ENCODE assay signal across 21 cellular contexts in genomic region chr2:33375054-33375453, GRCh38.
DNase-seq lines count a peak whose midpoint lies in the region; ATAC-seq, FAIRE-seq and TF ChIP-seq lines count a peak whose summit lies in the region.
"Had no signal": no experiment of that assay in that cellular context is flagged by ENCODE, and none has a peak within 500 bp of the region (broad histone marks: within the 10 kb centered on the region; RNA-seq: fewer than 3 reads in every experiment).

No MANE protein-coding gene starts in this region.

- peaks cover 41% of the 10 kb centered on the region for H3K36me3 Mint-ChIP-seq in HFFc6 (ENCODE audit: low read depth)
- H3K36me3 Mint-ChIP-seq: activated naive CD4-positive, alpha-beta T cell treated with anti-CD3 and anti-CD28 coated beads, Interleukin-2, amount 50 U/mL, for 24 hours; naive thymus-derived CD4-positive, alpha-beta T cell had no signal

- TF ChIP-seq CTCF in A673 (conservative IDR thresholded peaks at IDR 0.05; ENCODE audit: low read depth, low read length) (no peak), HFFc6 (IDR thresholded peaks at IDR 0.05) (no peak), K562 (IDR thresholded peaks at IDR 0.05 in 2 of 3, conservative IDR thresholded peaks at IDR 0.05 in 1 of 3; ENCODE audit: insufficient read depth in 2 of 3, low read depth in 1 of 3, low read length in 3 of 3) (no peak), foreskin keratinocyte (conservative IDR thresholded peaks at IDR 0.05) (no peak), lower lobe of right lung (IDR thresholded peaks at IDR 0.05) (no peak)

- no peaks in the 10 kb centered on the region for H3K9me3 Mint-ChIP-seq in HFFc6
- H3K9me3 Mint-ChIP-seq: activated naive CD4-positive, alpha-beta T cell treated with anti-CD3 and anti-CD28 coated beads, Interleukin-2, amount 50 U/mL, for 24 hours; endodermal cell; GM23338; naive thymus-derived CD4-positive, alpha-beta T cell had no signal

- H3K4me1 ChIP-seq in A673 (ENCODE audit: insufficient read depth, low read length, poor library complexity, severe bottlenecking) (no peaks in the 10 kb centered on the region), K562 (replicated peaks in 1 of 2; ENCODE audit: control insufficient read depth in 2 of 2, insufficient read depth in 2 of 2, low read length in 2 of 2) (no peaks in the 10 kb centered on the region; a peak in 1 of 5 replicates), foreskin keratinocyte (peaks cover 6% of the 10 kb centered on the region), lower lobe of right lung (no peaks in the 10 kb centered on the region)
- H3K4me1 ChIP-seq: vagina had no signal

- H3K79me2 ChIP-seq in K562 (ENCODE audit: control insufficient read depth, insufficient read depth, low read length), result no peaks in the 10 kb centered on the region

- no peak for FAIRE-seq in K562 (lab: Jason Lieb, UNC)
- FAIRE-seq: colon, GM12878 had no signal

- H3K4me3 ChIP-seq in A673 (ENCODE audit: low read depth, low read length, poor library complexity, severe bottlenecking) (no peak overlapping the region), K562 (no peak overlapping the region), lower lobe of right lung (no peak overlapping the region)
- H3K4me3 ChIP-seq: GM12878, GM23338, right atrium auricular region, vagina had no signal

- H3K9me3 ChIP-seq in A673 (ENCODE audit: low read depth, low read length, poor library complexity, severe bottlenecking) (no peaks in the 10 kb centered on the region), K562 (replicated peaks; ENCODE audit: control insufficient read depth, insufficient read depth, low read depth, low read length) (no peaks in the 10 kb centered on the region), lower lobe of right lung (no peaks in the 10 kb centered on the region)
- H3K9me3 ChIP-seq: right atrium auricular region, vagina had no signal

- H2AFZ ChIP-seq in K562 (ENCODE audit: low read depth, low read length), result no peak overlapping the region
- H2AFZ ChIP-seq: GM23338 had no signal

- POLR2A ChIA-PET in A673 (lab: Charles Lee; ENCODE audit: low non-redundant PET) (no interaction called here), K562 (lab: Yijun Ruan, JAX) (no interaction called here)

- CTCF ChIA-PET in A673 (lab: Charles Lee) (no interaction called here), K562 (lab: Yijun Ruan, JAX; ENCODE audit: low intra/inter-chr PET ratio) (no interaction called here)

- intact Hi-C loops in A673 (cut with micrococcal nuclease; ENCODE audit: unreplicated experiment), result loop anchor here (10.0 kb wide), 2 partner anchors 430 to 820 kb away; partner anchors contain the start of gene LTBP1
- intact Hi-C loops in K562 (cut with micrococcal nuclease), result loop anchor here (10.0 kb wide), 1 partner anchor 240 kb away; no protein-coding TSS in a partner anchor
- intact Hi-C loops in lower lobe of right lung (cut with DNase I), result no loop called here

- in situ Hi-C loops in K562 (cut with MboI), result loop anchor here (10.0 to 25.0 kb wide), 3 partner anchors 430 to 1663 kb away; partner anchors contain the start of gene LTBP1

- peak overlapping the region; percentile 15 for H3K4me3 Mint-ChIP-seq in HFFc6
- H3K4me3 Mint-ChIP-seq: activated naive CD4-positive, alpha-beta T cell treated with anti-CD3 and anti-CD28 coated beads, Interleukin-2, amount 50 U/mL, for 24 hours; endodermal cell; GM23338; naive thymus-derived CD4-positive, alpha-beta T cell had no signal

- H3K27ac Mint-ChIP-seq in HFFc6, result peak overlapping the region; percentile 57
- H3K27ac Mint-ChIP-seq: activated naive CD4-positive, alpha-beta T cell treated with anti-CD3 and anti-CD28 coated beads, Interleukin-2, amount 50 U/mL, for 24 hours; endodermal cell; GM23338; naive thymus-derived CD4-positive, alpha-beta T cell had no signal

- BruUV-seq in A673 (replicated peaks; lab: Mats Ljungman, UMichigan) (no TSS peak), K562 (replicated peaks; lab: Mats Ljungman, UMichigan) (no TSS peak)

- DNase-seq in A673 (ENCODE audit: low spot score) (peak; percentile 34), HFFc6 (peak; percentile 48), K562 (ENCODE audit: extremely low read depth in 1 of 4, low spot score in 3 of 4) (no peak), foreskin keratinocyte (peak in 1 of 2 donors; percentile 33), hepatic stellate cell (ENCODE audit: low spot score) (no peak), lower lobe of right lung (no peak), EL (no peak), kidney tubule cell (ENCODE audit: low spot score) (no peak)
- DNase-seq: endodermal cell; foreskin melanocyte; mesendoderm; naive thymus-derived CD4-positive, alpha-beta T cell; NCI-H2029 treated with DMSO at 0.1 percent for 48 hours; NCI-H510A had no signal

- TF ChIP-seq RAD21 in K562 (CRISPR knock-in tag; conservative IDR thresholded peaks at IDR 0.05 in 1 of 2, IDR thresholded peaks at IDR 0.05 in 1 of 2), result no peak

- no peak overlapping the region for H3K9ac ChIP-seq in K562 (ENCODE audit: insufficient read depth in 1 of 2, low read depth in 2 of 2, low read length in 2 of 2)
- H3K9ac ChIP-seq: KMS-11 had no signal

- 39% methylated on average over 7 of the region's 7 CpGs for WGBS in K562 (ENCODE audit: insufficient coverage, low coverage, missing lambda C conversion rate)

- H3K27me3 ChIP-seq in A673 (replicated peaks; ENCODE audit: insufficient read depth, low read depth, low read length, poor library complexity), result no peaks in the 10 kb centered on the region
- H3K27me3 ChIP-seq in K562 (ENCODE audit: control insufficient read depth in 2 of 2, insufficient read depth in 2 of 2, low read length in 2 of 2), result no peaks in the 10 kb centered on the region
- no peaks in the 10 kb centered on the region for H3K27me3 ChIP-seq in foreskin keratinocyte
- no peaks in the 10 kb centered on the region for H3K27me3 ChIP-seq in lower lobe of right lung (ENCODE audit: low read depth)
- H3K27me3 ChIP-seq: right atrium auricular region, vagina had no signal

- H3K4me1 Mint-ChIP-seq in HFFc6 (ENCODE audit: low read depth), result peaks cover 59% of the 10 kb centered on the region
- H3K4me1 Mint-ChIP-seq: activated naive CD4-positive, alpha-beta T cell treated with anti-CD3 and anti-CD28 coated beads, Interleukin-2, amount 50 U/mL, for 24 hours; naive thymus-derived CD4-positive, alpha-beta T cell had no signal

- H3K27me3 Mint-ChIP-seq in HFFc6 (ENCODE audit: insufficient read depth), result peaks cover 5% of the 10 kb centered on the region
- H3K27me3 Mint-ChIP-seq: activated naive CD4-positive, alpha-beta T cell treated with anti-CD3 and anti-CD28 coated beads, Interleukin-2, amount 50 U/mL, for 24 hours had no signal

- no peak overlapping the region for H3K27ac ChIP-seq in A673 (ENCODE audit: low read depth, low read length, poor library complexity, severe bottlenecking)
- H3K27ac ChIP-seq in K562 (ENCODE audit: extremely low read depth, low read depth, low read length), result no peak overlapping the region
- no peak overlapping the region for H3K27ac ChIP-seq in foreskin keratinocyte
- no peak overlapping the region for H3K27ac ChIP-seq in lower lobe of right lung
- H3K27ac ChIP-seq: KMS-11, vagina had no signal

- no peaks in the 10 kb centered on the region for H4K20me1 ChIP-seq in K562 (replicated peaks; ENCODE audit: control insufficient read depth, insufficient read depth, low read length)

- no peak for TF ChIP-seq EP300 in K562 (IDR thresholded peaks at IDR 0.05; ENCODE audit: low read length)

- TF ChIP-seq POLR2A in K562 (conservative IDR thresholded peaks at IDR 0.05), result no peak

- H3K36me3 ChIP-seq in A673 (ENCODE audit: insufficient read depth, low read length, poor library complexity, severe bottlenecking) (no peaks in the 10 kb centered on the region), K562 (ENCODE audit: control insufficient read depth, insufficient read depth, low read length) (no peaks in the 10 kb centered on the region), lower lobe of right lung (no peaks in the 10 kb centered on the region)
- H3K36me3 ChIP-seq: vagina had no signal

- H3K9me1 ChIP-seq in K562 (ENCODE audit: control insufficient read depth, insufficient read depth, low read length), result no peaks in the 10 kb centered on the region

- H3K4me2 ChIP-seq in K562 (ENCODE audit: insufficient read depth, low read length), result no peak overlapping the region
- H3K4me2 ChIP-seq: GM23338, KMS-11 had no signal

- no peak for ATAC-seq in K562
- peak; percentile 91 for ATAC-seq in foreskin keratinocyte
- ATAC-seq in lower lobe of right lung, result no peak
- ATAC-seq: GM12878; GM23338; naive thymus-derived CD4-positive, alpha-beta T cell had no signal

TF ChIP-seq in K562, 482 proteins besides CTCF, POLR2A, EP300 and RAD21:
- no peak for TF ChIP-seq ZKSCAN8 (CRISPR knock-in tag; IDR thresholded peaks at IDR 0.05)
- TF ChIP-seq, protein P1, sequence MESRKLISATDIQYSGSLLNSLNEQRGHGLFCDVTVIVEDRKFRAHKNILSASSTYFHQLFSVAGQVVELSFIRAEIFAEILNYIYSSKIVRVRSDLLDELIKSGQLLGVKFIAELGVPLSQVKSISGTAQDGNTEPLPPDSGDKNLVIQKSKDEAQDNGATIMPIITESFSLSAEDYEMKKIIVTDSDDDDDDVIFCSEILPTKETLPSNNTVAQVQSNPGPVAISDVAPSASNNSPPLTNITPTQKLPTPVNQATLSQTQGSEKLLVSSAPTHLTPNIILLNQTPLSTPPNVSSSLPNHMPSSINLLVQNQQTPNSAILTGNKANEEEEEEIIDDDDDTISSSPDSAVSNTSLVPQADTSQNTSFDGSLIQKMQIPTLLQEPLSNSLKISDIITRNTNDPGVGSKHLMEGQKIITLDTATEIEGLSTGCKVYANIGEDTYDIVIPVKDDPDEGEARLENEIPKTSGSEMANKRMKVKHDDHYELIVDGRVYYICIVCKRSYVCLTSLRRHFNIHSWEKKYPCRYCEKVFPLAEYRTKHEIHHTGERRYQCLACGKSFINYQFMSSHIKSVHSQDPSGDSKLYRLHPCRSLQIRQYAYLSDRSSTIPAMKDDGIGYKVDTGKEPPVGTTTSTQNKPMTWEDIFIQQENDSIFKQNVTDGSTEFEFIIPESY (CRISPR knock-in tag; IDR thresholded peaks at IDR 0.05), result peak; percentile 78

Comparison
In these comparisons a context has a peak if more than half of its experiments do, and no peak if none do; other contexts are left out.
1. DNase-seq: peak in A673 (single experiment) and HFFc6 (single experiment); none in K562 (0 of 4), hepatic stellate cell (single experiment), lower lobe of right lung (single experiment), EL (single experiment) and kidney tubule cell (single experiment).